15 cellular contexts compared by ENCODE assay signal in the genomic region with DNA sequence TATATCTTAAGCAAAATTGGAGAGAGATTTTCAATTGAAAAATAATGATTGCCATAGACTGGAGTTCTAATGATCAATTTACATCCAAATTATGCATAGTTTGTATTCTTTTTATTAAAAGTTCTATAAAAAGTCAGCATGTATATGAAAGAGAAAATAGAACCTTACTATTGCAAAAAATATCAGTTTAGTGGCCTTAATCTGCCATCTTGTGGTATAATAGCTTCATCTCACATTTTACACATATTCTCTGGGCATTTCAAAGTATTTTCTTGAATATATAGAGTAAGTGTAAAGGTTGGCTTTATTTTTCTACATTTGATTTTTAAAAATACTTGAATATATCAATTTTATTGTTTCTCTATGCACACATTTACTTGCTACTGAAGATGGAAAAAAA.
A peak's percentile ranks its signal among the peaks of the same experiment; 100 is the strongest.
DNase-seq lines count a peak whose midpoint lies in the region; ATAC-seq lines count a peak whose summit lies in the region.
"Had no signal": no experiment of that assay in that cellular context is flagged by ENCODE, and none has a peak within 500 bp of the region (broad histone marks: within the 10 kb centered on the region; RNA-seq: fewer than 3 reads in every experiment).

No MANE protein-coding gene starts in this region.

- no peak for ATAC-seq in naive thymus-derived CD4-positive, alpha-beta T cell

- no peak overlapping the region for H2BK12ac ChIP-seq in neuronal stem cell (ENCODE audit: low read length)

- no peak overlapping the region for H3K27ac Mint-ChIP-seq in naive thymus-derived CD4-positive, alpha-beta T cell

- no peak overlapping the region for H3K9ac ChIP-seq in neuronal stem cell (ENCODE audit: low read depth, low read length, poor library complexity)

- no peak overlapping the region for H4K8ac ChIP-seq in neuronal stem cell (ENCODE audit: low read depth, low read length)

- H3K4me3 Mint-ChIP-seq in naive thymus-derived CD4-positive, alpha-beta T cell, result no peak overlapping the region

- H2AFZ ChIP-seq in neuronal stem cell (ENCODE audit: low read length), result no peak overlapping the region

- no peak overlapping the region for H3K4me2 ChIP-seq in neuronal stem cell (ENCODE audit: insufficient read depth, low read length, poor library complexity, severe bottlenecking)

- no peaks in the 10 kb centered on the region for H3K27me3 Mint-ChIP-seq in naive thymus-derived CD4-positive, alpha-beta T cell

- H4K91ac ChIP-seq in neuronal stem cell (ENCODE audit: low read depth, low read length, poor library complexity), result no peak overlapping the region

- H3K4me1 ChIP-seq in naive thymus-derived CD4-positive, alpha-beta T cell (ENCODE audit: control insufficient read depth in 2 of 2, insufficient read depth in 2 of 2, low read length in 2 of 2), result no peaks in the 10 kb centered on the region
- no peaks in the 10 kb centered on the region for H3K4me1 ChIP-seq in neuronal stem cell (ENCODE audit: control insufficient read depth in 2 of 2, insufficient read depth in 1 of 2, low read depth in 1 of 2, low read length in 2 of 2)
- H3K4me1 ChIP-seq: colonic mucosa, left ventricle myocardium inferior had no signal

- no peaks in the 10 kb centered on the region for H3K9me3 ChIP-seq in naive thymus-derived CD4-positive, alpha-beta T cell (ENCODE audit: control insufficient read depth in 2 of 3, low read length in 3 of 3)
- no peaks in the 10 kb centered on the region for H3K9me3 ChIP-seq in neuronal stem cell (replicated peaks in 1 of 2; ENCODE audit: control insufficient read depth in 2 of 2, insufficient read depth in 1 of 2, low read depth in 1 of 2, low read length in 2 of 2)
- H3K9me3 ChIP-seq: colonic mucosa had no signal

- no peak overlapping the region for H2BK120ac ChIP-seq in neuronal stem cell (ENCODE audit: low read depth, low read length)

- H3K27ac ChIP-seq in naive thymus-derived CD4-positive, alpha-beta T cell (ENCODE audit: low read depth, low read length), result no peak overlapping the region
- H3K27ac ChIP-seq in neuronal stem cell (replicated peaks; ENCODE audit: low read length), result no peak overlapping the region
- H3K27ac ChIP-seq: colonic mucosa, left ventricle myocardium inferior had no signal

- no peak overlapping the region for H2AK5ac ChIP-seq in neuronal stem cell (ENCODE audit: low read depth, low read length)

- no peaks in the 10 kb centered on the region for H3K4me1 Mint-ChIP-seq in naive thymus-derived CD4-positive, alpha-beta T cell

- H2BK15ac ChIP-seq in neuronal stem cell (ENCODE audit: low read length), result no peak overlapping the region

- no peaks in the 10 kb centered on the region for H3K27me3 ChIP-seq in naive thymus-derived CD4-positive, alpha-beta T cell (ENCODE audit: control insufficient read depth in 2 of 2, insufficient read depth in 2 of 2, low read length in 2 of 2)
- H3K27me3 ChIP-seq in neuronal stem cell (ENCODE audit: control insufficient read depth in 3 of 3, insufficient read depth in 3 of 3, low read depth in 1 of 3, low read length in 3 of 3), result no peaks in the 10 kb centered on the region
- H3K27me3 ChIP-seq: colonic mucosa had no signal

- no peak overlapping the region for H3K4ac ChIP-seq in neuronal stem cell (ENCODE audit: low read length)

- H3K14ac ChIP-seq in neuronal stem cell (ENCODE audit: low read length), result no peak overlapping the region

- no peak overlapping the region for H3K4me3 ChIP-seq in naive thymus-derived CD4-positive, alpha-beta T cell (ENCODE audit: low read length)
- no peak overlapping the region for H3K4me3 ChIP-seq in neuronal stem cell (ENCODE audit: low read length in 2 of 2)
- H3K4me3 ChIP-seq: colonic mucosa, left ventricle myocardium inferior had no signal

- no peak overlapping the region for H2BK5ac ChIP-seq in neuronal stem cell (ENCODE audit: low read length)

- H3K36me3 Mint-ChIP-seq in naive thymus-derived CD4-positive, alpha-beta T cell, result no peaks in the 10 kb centered on the region

- DNase-seq in NCI-H510A treated with DMSO at 0.1 percent for 48 hours (lab: John Stamatoyannopoulos, UW), result peak; percentile 46
- DNase-seq in NCI-H510A (lab: John Stamatoyannopoulos, UW), result no peak
- DNase-seq in NCI-H2081 treated with DMSO at 0.1 percent for 48 hours (lab: John Stamatoyannopoulos, UW), result peak; percentile 59
- DNase-seq in astrocyte of the hippocampus (ENCODE audit: low read depth, low spot score), result peak; percentile 9
- DNase-seq in pons (ENCODE audit: low spot score), result peak; percentile 7
- no peak for DNase-seq in naive thymus-derived CD4-positive, alpha-beta T cell
- DNase-seq in neuronal stem cell (ENCODE audit: low spot score), result no peak
- no peak for DNase-seq in AG20443 (ENCODE audit: low spot score)
- DNase-seq: activated CD4-positive, alpha-beta T cell treated with anti-CD3 and anti-CD28 coated beads, Interleukin-2, amount 50 U/mL, for 1 hour; activated naive CD4-positive, alpha-beta T cell; colonic mucosa; IMR-90; left ventricle myocardium inferior; NCI-H226; stimulated activated CD4-positive, alpha-beta T cell treated with anti-CD3 and anti-CD28 coated beads, Interleukin-4, amount 100 ng/mL, for 4 hours had no signal

- no peaks in the 10 kb centered on the region for H3K79me1 ChIP-seq in neuronal stem cell (ENCODE audit: low read depth, low read length)

- POLR2A ChIA-PET in naive thymus-derived CD4-positive, alpha-beta T cell (lab: Charles Lee), result no interaction called here

- H3K36me3 ChIP-seq in naive thymus-derived CD4-positive, alpha-beta T cell (ENCODE audit: control insufficient read depth in 2 of 3, insufficient read depth in 3 of 3, low read length in 3 of 3), result no peaks in the 10 kb centered on the region
- H3K36me3 ChIP-seq in neuronal stem cell (replicated peaks in 1 of 2; ENCODE audit: control insufficient read depth in 2 of 2, insufficient read depth in 2 of 2, low read length in 2 of 2), result no peaks in the 10 kb centered on the region
- H3K36me3 ChIP-seq: colonic mucosa, left ventricle myocardium inferior had no signal

- H3K9me3 Mint-ChIP-seq in naive thymus-derived CD4-positive, alpha-beta T cell, result peaks cover 4 to 30% (median 9%) of the 10 kb centered on the region in 11 donors

- CTCF ChIA-PET in naive thymus-derived CD4-positive, alpha-beta T cell (lab: Charles Lee), result no interaction called here

- no peak overlapping the region for H3K18ac ChIP-seq in neuronal stem cell (ENCODE audit: low read length)

- intact Hi-C loops in naive thymus-derived CD4-positive, alpha-beta T cell (cut with micrococcal nuclease), result no loop called here

- no peak overlapping the region for H3K23ac ChIP-seq in neuronal stem cell (ENCODE audit: low read depth, low read length, poor library complexity)

Comparison
In these comparisons a context has a peak if more than half of its experiments do, and no peak if none do; other contexts are left out.
1. DNase-seq: peak in NCI-H510A treated with DMSO at 0.1 percent for 48 hours (single experiment), NCI-H2081 treated with DMSO at 0.1 percent for 48 hours (single experiment), astrocyte of the hippocampus (single experiment) and pons (single experiment); none in NCI-H510A (single experiment), naive thymus-derived CD4-positive, alpha-beta T cell (0 of 9), neuronal stem cell (single experiment) and AG20443 (single experiment).